ENCODE assay signal across 8 cellular contexts in the genomic region with DNA sequence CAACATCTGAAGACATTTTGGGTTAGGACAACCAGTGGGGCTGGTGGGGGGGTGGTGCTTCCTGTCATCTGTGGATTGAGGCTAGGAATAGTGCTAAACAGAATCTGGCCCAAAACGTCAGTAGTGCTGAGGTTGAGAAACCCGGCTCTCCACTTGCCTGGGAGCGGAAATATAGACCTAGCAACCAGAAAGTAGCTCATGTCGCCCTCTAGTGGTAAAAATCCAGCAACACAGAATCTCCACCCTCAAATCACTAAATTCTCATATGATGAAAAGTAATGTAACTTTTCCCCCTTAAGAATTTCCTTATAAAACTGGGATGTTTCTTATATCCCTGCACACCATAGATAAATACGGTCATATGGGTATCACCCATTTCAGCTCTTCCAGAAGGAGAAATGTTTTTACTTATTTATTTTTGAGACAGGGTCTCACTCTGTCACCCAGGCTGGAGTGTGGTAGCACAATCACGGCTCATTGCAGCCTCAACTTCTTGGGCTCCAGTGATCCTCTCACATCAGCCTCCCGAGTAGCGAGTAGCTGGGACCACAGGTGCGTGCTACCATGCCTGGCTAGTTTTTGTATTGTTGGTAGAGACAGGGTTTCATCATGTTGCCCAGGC. TPM values are rescaled to one million over a fixed set of nuclear protein-coding genes. Genes with fewer than 3 reads are reported as not detected.
DNase-seq lines count a peak whose midpoint lies in the region; ATAC-seq, FAIRE-seq and TF ChIP-seq lines count a peak whose summit lies in the region.

No MANE protein-coding gene starts in this region.

- peak; percentile 84 for TF ChIP-seq CTCF in astrocyte (IDR thresholded peaks at IDR 0.05; ENCODE audit: insufficient read depth, low read depth, low read length)

- H3K9ac ChIP-seq in astrocyte (ENCODE audit: low read length) (no peak overlapping the region), skeletal muscle satellite cell (ENCODE audit: low read depth, low read length) (peak overlapping the region; percentile 54)

- H3K4me2 ChIP-seq in astrocyte (ENCODE audit: low read length) (peak overlapping the region; percentile 29), skeletal muscle satellite cell (ENCODE audit: low read length) (peak overlapping the region; percentile 40)

- H3K9me3 Mint-ChIP-seq in astrocyte (ENCODE audit: unreplicated experiment), result no peaks in the 10 kb centered on the region

- peak; percentile 37 for FAIRE-seq in astrocyte (lab: Jason Lieb, UNC)

- H3K27ac Mint-ChIP-seq in T-helper 17 cell, result peak overlapping the region; percentile 70
- H3K27ac Mint-ChIP-seq in astrocyte (ENCODE audit: unreplicated experiment), result peak overlapping the region; percentile 75

- H3K4me1 ChIP-seq in astrocyte (ENCODE audit: insufficient read depth, low read length), result no peaks in the 10 kb centered on the region
- peaks cover 3% of the 10 kb centered on the region for H3K4me1 ChIP-seq in skeletal muscle satellite cell (ENCODE audit: control insufficient read depth, insufficient read depth, low read length)

- H3K27me3 ChIP-seq in astrocyte (ENCODE audit: insufficient read depth, low read length) (no peaks in the 10 kb centered on the region), skeletal muscle satellite cell (ENCODE audit: control insufficient read depth, insufficient read depth, low read length) (no peaks in the 10 kb centered on the region)

- H3K4me3 Mint-ChIP-seq in T-helper 17 cell (peak overlapping the region; percentile 58), astrocyte (ENCODE audit: unreplicated experiment) (no peak overlapping the region)

- peaks cover 44% of the 10 kb centered on the region for H3K4me1 Mint-ChIP-seq in T-helper 17 cell
- peaks cover 6% of the 10 kb centered on the region for H3K4me1 Mint-ChIP-seq in astrocyte (ENCODE audit: low read depth, unreplicated experiment)

- H4K20me1 ChIP-seq in astrocyte (ENCODE audit: insufficient read depth, low read length), result no peaks in the 10 kb centered on the region

- peak; percentile 89 for ATAC-seq in HG02852 (IDR thresholded peaks at IDR 0.05; ENCODE audit: unreplicated experiment)
- peak; percentile 87 for ATAC-seq in T-helper 17 cell

- H3K79me2 ChIP-seq in astrocyte (ENCODE audit: insufficient read depth, low read length), result no peaks in the 10 kb centered on the region

- peak overlapping the region; percentile 45 for H2AFZ ChIP-seq in astrocyte (ENCODE audit: low read depth, low read length)

- H3K36me3 Mint-ChIP-seq in T-helper 17 cell (ENCODE audit: low read depth), result peaks cover 8% of the 10 kb centered on the region
- peaks cover 30% of the 10 kb centered on the region for H3K36me3 Mint-ChIP-seq in astrocyte (ENCODE audit: low read depth, unreplicated experiment)

- H3K27ac ChIP-seq in astrocyte (ENCODE audit: low read depth, low read length), result peak overlapping the region; percentile 4

- peak; percentile 68 for DNase-seq in NK-92 treated with Interleukin-12 subunit alpha and Interleukin-12 subunit beta, amount 100 ng/mL, for 24 hours (lab: John Stamatoyannopoulos, UW)
- DNase-seq in NK-92 (lab: John Stamatoyannopoulos, UW; ENCODE audit: unreplicated experiment) (no peak), NCI-H1436 (lab: John Stamatoyannopoulos, UW) (peak; percentile 66), T-helper 17 cell (peak; percentile 31 to 51 (median 50)), astrocyte (ENCODE audit: low read depth) (peak; percentile 46), hippocampal formation (lab: John Stamatoyannopoulos, UW) (peak; percentile 21 to 77)

- H3K36me3 ChIP-seq in astrocyte (ENCODE audit: insufficient read depth, low read length), result peaks cover 11% of the 10 kb centered on the region
- H3K36me3 ChIP-seq in skeletal muscle satellite cell (ENCODE audit: insufficient read depth, low read length), result peaks cover 45% of the 10 kb centered on the region

- H3K9me3 ChIP-seq in T-helper 17 cell (ENCODE audit: control insufficient read depth, low read length, poor library complexity, severe bottlenecking), result no peaks in the 10 kb centered on the region
- no peaks in the 10 kb centered on the region for H3K9me3 ChIP-seq in astrocyte (ENCODE audit: insufficient read depth, low read depth, low read length)
- H3K9me3 ChIP-seq in skeletal muscle satellite cell (replicated peaks; ENCODE audit: low read length), result no peaks in the 10 kb centered on the region

- H3K27me3 Mint-ChIP-seq in T-helper 17 cell (no peaks in the 10 kb centered on the region), astrocyte (ENCODE audit: low read depth, unreplicated experiment) (no peaks in the 10 kb centered on the region)

- H3K4me3 ChIP-seq in astrocyte (ENCODE audit: insufficient read depth, low read depth, low read length), result no peak overlapping the region
- H3K4me3 ChIP-seq in skeletal muscle satellite cell (ENCODE audit: low read length), result no peak overlapping the region

RNA-seq across cellular contexts. Expression of gene ZC3HAV1, which starts 34.4 kb away (rescaled TPM):
- total RNA-seq in T-helper 17 cell (100 to 1,000 TPM; 154 to 177 TPM), astrocyte (63.0 and 63.8 TPM in 2 replicates)
- 37.0 and 44.1 TPM in 2 replicates for total RNA-seq in skeletal muscle satellite cell (2012; rRNA removed)

RNA-seq across cellular contexts. Expression of gene ZC3HAV1L, which starts 39.3 kb away (rescaled TPM):
- 1 to 10 TPM; 2.2 to 6.9 TPM for total RNA-seq in T-helper 17 cell
- 11.9 and 12.3 TPM in 2 replicates for total RNA-seq in astrocyte
- 17.0 and 21.2 TPM in 2 replicates for total RNA-seq in skeletal muscle satellite cell (2012; rRNA removed)
